13 cellular contexts compared by ENCODE assay signal in the genomic region with DNA sequence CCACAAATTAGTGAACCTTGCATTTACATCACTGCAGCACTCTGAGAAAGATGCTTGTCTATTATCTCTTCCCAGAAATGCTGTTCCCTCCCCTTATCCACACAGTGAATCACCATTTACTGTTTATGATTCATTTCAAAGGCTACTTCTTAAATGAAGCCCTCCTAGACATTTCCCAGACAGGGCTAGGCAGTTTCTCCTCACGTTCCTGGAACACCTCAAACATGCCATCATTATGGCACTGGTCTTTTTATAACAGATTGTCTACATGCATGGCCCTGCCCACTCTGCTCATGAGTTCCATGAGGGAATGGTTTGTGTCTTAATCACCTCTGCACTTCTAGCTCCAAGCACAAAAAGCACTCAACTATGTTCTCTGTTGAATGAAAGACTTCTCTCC. TPM values are rescaled to one million over a fixed set of nuclear protein-coding genes. Genes with fewer than 3 reads are reported as not detected.
DNase-seq lines count a peak whose midpoint lies in the region; ATAC-seq and TF ChIP-seq lines count a peak whose summit lies in the region.
"Had no signal": no experiment of that assay in that cellular context is flagged by ENCODE, and none has a peak within 500 bp of the region (broad histone marks: within the 10 kb centered on the region; RNA-seq: fewer than 3 reads in every experiment).

No MANE protein-coding gene starts in this region.

- H3K4me1 Mint-ChIP-seq in naive thymus-derived CD8-positive, alpha-beta T cell, result no peaks in the 10 kb centered on the region
- H3K4me1 Mint-ChIP-seq in stimulated activated naive CD8-positive, alpha-beta T cell treated with anti-CD3 and anti-CD28 coated beads, Interleukin-15, amount 100 ng/mL, for 72 hours, result peaks cover 9% of the 10 kb centered on the region

- TF ChIP-seq CTCF in epithelial cell of esophagus (IDR thresholded peaks at IDR 0.05; ENCODE audit: insufficient read depth, low read depth, low read length, missing control alignments) (no peak), upper lobe of left lung (IDR thresholded peaks at IDR 0.05) (no peak)

- peak overlapping the region in 1 of 10 donors; percentile 35 for H3K27ac Mint-ChIP-seq in naive thymus-derived CD8-positive, alpha-beta T cell
- peak overlapping the region in 1 of 2 donors; percentile 28 for H3K27ac Mint-ChIP-seq in stimulated activated naive CD8-positive, alpha-beta T cell treated with anti-CD3 and anti-CD28 coated beads, Interleukin-15, amount 100 ng/mL, for 72 hours
- H3K27ac Mint-ChIP-seq: natural killer cell had no signal

- H3K4me3 ChIP-seq in MG63 (no peak overlapping the region), epithelial cell of esophagus (ENCODE audit: low read length) (no peak overlapping the region), mesodermal cell (ENCODE audit: extremely low read depth, insufficient read depth, low read length, poor library complexity, severe bottlenecking) (no peak overlapping the region), upper lobe of left lung (no peak overlapping the region)

- ATAC-seq in upper lobe of left lung (ENCODE audit: low FRiP score in 2 of 2), result no peak
- ATAC-seq in naive thymus-derived CD8-positive, alpha-beta T cell, result no peak
- no peak for ATAC-seq in stimulated activated naive CD8-positive, alpha-beta T cell treated with anti-CD3 and anti-CD28 coated beads, Interleukin-15, amount 100 ng/mL, for 72 hours
- ATAC-seq: natural killer cell had no signal

- no peak overlapping the region for H3K4me3 Mint-ChIP-seq in naive thymus-derived CD8-positive, alpha-beta T cell
- H3K4me3 Mint-ChIP-seq in stimulated activated naive CD8-positive, alpha-beta T cell treated with anti-CD3 and anti-CD28 coated beads, Interleukin-15, amount 100 ng/mL, for 72 hours, result no peak overlapping the region
- H3K4me3 Mint-ChIP-seq: natural killer cell had no signal

- no peak for TF ChIP-seq EP300 in upper lobe of left lung (IDR thresholded peaks at IDR 0.05)

- peaks cover 6% of the 10 kb centered on the region; the same call in 1 of the 2 replicates for H3K36me3 ChIP-seq in MG63
- peaks cover 15% of the 10 kb centered on the region for H3K36me3 ChIP-seq in mesodermal cell (ENCODE audit: control insufficient read depth, insufficient read depth, low read length)
- peaks cover 0 to 30% (median 4%) of the 10 kb centered on the region in 4 donors for H3K36me3 ChIP-seq in upper lobe of left lung

- H3K27me3 ChIP-seq in MG63, result no peaks in the 10 kb centered on the region
- no peaks in the 10 kb centered on the region for H3K27me3 ChIP-seq in upper lobe of left lung

- POLR2A ChIA-PET in naive thymus-derived CD8-positive, alpha-beta T cell (lab: Charles Lee), result no interaction called here

- 86 to 88% methylated on average over 1 of the region's 1 CpG for WGBS in mesodermal cell (ENCODE audit: insufficient coverage in 2 of 2), 2 experiments
- WGBS in upper lobe of left lung, 2 donors, result 73 to 86% methylated on average over 1 of the region's 1 CpG

- peak overlapping the region; percentile 50 for H3K27ac ChIP-seq in mesodermal cell (ENCODE audit: low read depth, low read length, severe bottlenecking)
- no peak overlapping the region for H3K27ac ChIP-seq in upper lobe of left lung

- H3K36me3 Mint-ChIP-seq in naive thymus-derived CD8-positive, alpha-beta T cell, result peaks cover 6 to 88% (median 35%) of the 10 kb centered on the region in 3 donors

- H3K4me1 ChIP-seq in mesodermal cell (ENCODE audit: control insufficient read depth, insufficient read depth, low read length, poor library complexity, severe bottlenecking) (peaks cover 5% of the 10 kb centered on the region), upper lobe of left lung (no peaks in the 10 kb centered on the region)

- no peak for TF ChIP-seq POLR2A in upper lobe of left lung (IDR thresholded peaks at IDR 0.05)

- DNase-seq in EH (ENCODE audit: low read depth), result peak; percentile 99
- peak; percentile 5 for DNase-seq in MG63
- peak; percentile 98 for DNase-seq in epithelial cell of esophagus (ENCODE audit: low read depth)
- DNase-seq in upper lobe of left lung, result no peak
- DNase-seq in naive thymus-derived CD8-positive, alpha-beta T cell, result no peak
- DNase-seq in stimulated activated naive CD8-positive, alpha-beta T cell treated with anti-CD3 and anti-CD28 coated beads, Interleukin-15, amount 100 ng/mL, for 72 hours, result no peak
- no peak for DNase-seq in NCI-H2029 treated with DMSO at 0.1 percent for 48 hours (lab: John Stamatoyannopoulos, UW)
- DNase-seq: activated CD4-positive, alpha-beta T cell treated with anti-CD3 and anti-CD28 coated beads for 4 hours; activated gamma-delta T cell treated with Interleukin-2 at 50 U/mL for 16 hours; DMS 273 treated with DMSO at 0.1 percent for 48 hours; natural killer cell; NCI-H510A treated with DMSO at 0.1 percent for 48 hours had no signal

- H3K9me3 Mint-ChIP-seq in naive thymus-derived CD8-positive, alpha-beta T cell, result no peaks in the 10 kb centered on the region
- no peaks in the 10 kb centered on the region for H3K9me3 Mint-ChIP-seq in stimulated activated naive CD8-positive, alpha-beta T cell treated with anti-CD3 and anti-CD28 coated beads, Interleukin-15, amount 100 ng/mL, for 72 hours
- H3K9me3 Mint-ChIP-seq: natural killer cell had no signal

- no peaks in the 10 kb centered on the region for H3K27me3 Mint-ChIP-seq in naive thymus-derived CD8-positive, alpha-beta T cell
- no peaks in the 10 kb centered on the region for H3K27me3 Mint-ChIP-seq in stimulated activated naive CD8-positive, alpha-beta T cell treated with anti-CD3 and anti-CD28 coated beads, Interleukin-15, amount 100 ng/mL, for 72 hours

- no peaks in the 10 kb centered on the region for H3K9me3 ChIP-seq in MG63
- H3K9me3 ChIP-seq in mesodermal cell (ENCODE audit: control insufficient read depth, low read length), result no peaks in the 10 kb centered on the region
- no peaks in the 10 kb centered on the region for H3K9me3 ChIP-seq in upper lobe of left lung

RNA-seq across cellular contexts. Expression of a gene that starts 32.2 kb away (rescaled TPM):
- total RNA-seq in MG63 (2014; rRNA removed; shearing (Covaris generic); ENCODE audit: low replicate concordance), result 32.8 and 51.4 TPM in 2 replicates
- 35.5 TPM for polyA plus RNA-seq in mesodermal cell (2013, experiment 1 of 2)
- polyA plus RNA-seq in mesodermal cell (2013, experiment 2 of 2), result 34.2 TPM
- total RNA-seq in upper lobe of left lung, result 10 to 100 TPM; 14.0 to 60.2 (median 46.5) TPM
- 10 to 100 TPM; 87.9 to 98.5 TPM for total RNA-seq in naive thymus-derived CD8-positive, alpha-beta T cell
- polyA plus RNA-seq in naive thymus-derived CD8-positive, alpha-beta T cell, result 10 to 100 TPM; 28.1 to 32.3 (median 31.0) TPM

RNA-seq across cellular contexts. Expression of a gene that starts 39.9 kb away (rescaled TPM):
- 9.1 and 11.4 TPM in 2 replicates for total RNA-seq in MG63 (2014; rRNA removed; shearing (Covaris generic); ENCODE audit: low replicate concordance)
- polyA plus RNA-seq in mesodermal cell (2013, experiment 1 of 2), result 11.9 TPM
- polyA plus RNA-seq in mesodermal cell (2013, experiment 2 of 2), result 15.5 TPM
- 10 to 100 TPM in 5 of 6 donors, 1 to 10 TPM in 1; 8.7 to 45.1 (median 13.9) TPM for total RNA-seq in upper lobe of left lung
- total RNA-seq in naive thymus-derived CD8-positive, alpha-beta T cell, result 10 to 100 TPM; 32.0 to 37.6 TPM
- 10 to 100 TPM in 2 of 3 donors, 1 to 10 TPM in 1; 7.2 to 15.2 (median 11.9) TPM for polyA plus RNA-seq in naive thymus-derived CD8-positive, alpha-beta T cell

Comparison
In these comparisons a context has a peak if more than half of its experiments do, and no peak if none do; other contexts are left out.
1. DNase-seq: peak in EH (single experiment), MG63 (single experiment) and epithelial cell of esophagus (single experiment); none in upper lobe of left lung (0 of 2), naive thymus-derived CD8-positive, alpha-beta T cell (0 of 10), stimulated activated naive CD8-positive, alpha-beta T cell treated with anti-CD3 and anti-CD28 coated beads, Interleukin-15, amount 100 ng/mL, for 72 hours (0 of 2) and NCI-H2029 treated with DMSO at 0.1 percent for 48 hours (single experiment).